Comparison of ENCODE assay signal across 8 cellular contexts in the genomic region with DNA sequence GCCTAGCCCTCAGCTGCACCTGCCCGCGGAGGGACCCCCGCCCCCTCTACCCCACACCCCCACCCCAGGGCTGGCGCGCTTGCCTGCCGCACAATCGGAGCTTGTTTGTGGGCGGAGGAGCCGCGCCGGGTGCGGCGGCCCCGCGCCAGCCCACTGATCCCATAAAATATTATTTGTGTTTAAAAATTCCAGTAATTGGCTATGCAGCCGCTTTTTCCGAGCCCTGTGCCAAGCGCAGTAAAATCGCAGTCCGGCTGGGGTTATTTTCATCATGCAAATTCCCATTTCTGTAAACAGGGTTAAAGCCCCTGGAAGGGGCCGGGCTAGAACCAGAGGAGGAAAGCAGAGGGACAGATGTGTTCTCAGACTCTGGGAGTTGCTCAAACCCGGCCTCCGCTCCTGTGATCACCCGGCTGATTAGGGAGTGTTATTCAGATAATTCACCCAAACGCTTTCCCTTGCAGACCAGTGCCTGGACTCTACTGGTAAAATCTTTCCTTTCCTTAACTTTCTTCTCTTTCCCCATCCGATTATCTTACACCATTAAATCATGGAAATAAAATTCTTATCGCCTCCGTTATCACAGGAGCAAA.
DNase-seq lines count a peak whose midpoint lies in the region; ATAC-seq and TF ChIP-seq lines count a peak whose summit lies in the region.

No MANE protein-coding gene starts in this region.

- H3K9ac ChIP-seq in colonic mucosa (ENCODE audit: low read depth in 2 of 2, low read length in 2 of 2) = peak overlapping the region in 1 of 2 donors; percentile 57

- peak overlapping the region; percentile 50 for H3K27ac ChIP-seq in colonic mucosa

- no peaks in the 10 kb centered on the region for H3K36me3 ChIP-seq in colonic mucosa

- ATAC-seq in natural killer cell (no peak), GM21717 (IDR thresholded peaks at IDR 0.05; ENCODE audit: unreplicated experiment) (no peak)

- H3K4me1 ChIP-seq in colonic mucosa = peaks cover 8% of the 10 kb centered on the region

- peaks cover 7 to 14% of the 10 kb centered on the region in 2 donors for H3K4me1 Mint-ChIP-seq in natural killer cell

- no peaks in the 10 kb centered on the region for H3K36me3 Mint-ChIP-seq in natural killer cell

- intact Hi-C loops in colonic mucosa (cut with DNase I) = no loop called here
- intact Hi-C loops in natural killer cell (cut with micrococcal nuclease) = no loop called here

- CTCF ChIA-PET in AG04449 (lab: Yijun Ruan, JAX) = interaction anchor here (0.8 to 2.3 kb wide), 12 partner anchors 9 to 256 kb away, joined by 3 to 6 read pairs (median 3); no protein-coding TSS in a partner anchor

- H3K9me3 ChIP-seq in colonic mucosa = no peaks in the 10 kb centered on the region

- no peaks in the 10 kb centered on the region for H3K9me3 Mint-ChIP-seq in natural killer cell

- no peak for TF ChIP-seq RAD21 in Ishikawa (IDR thresholded peaks at IDR 0.05; ENCODE audit: low read depth)

- TF ChIP-seq CTCF in AG04449 (IDR thresholded peaks at IDR 0.05; ENCODE audit: insufficient read depth, low read length, missing control alignments) = no peak
- no peak for TF ChIP-seq CTCF in colonic mucosa (IDR thresholded peaks at IDR 0.05)
- TF ChIP-seq CTCF in natural killer cell (IDR thresholded peaks at IDR 0.05) = no peak

- H3K27me3 Mint-ChIP-seq in natural killer cell (ENCODE audit: low read depth in 2 of 2) = peaks cover 38 to 41% of the 10 kb centered on the region in 2 donors

- DNase-seq in AG04449 (ENCODE audit: low read depth, low spot score) (no peak), colonic mucosa (peak; percentile 68), natural killer cell (no peak), NCI-H524 (lab: John Stamatoyannopoulos, UW) (no peak), SHP77 (lab: John Stamatoyannopoulos, UW) (no peak), OCI-M1 (lab: John Stamatoyannopoulos, UW) (no peak)

- peaks cover 14% of the 10 kb centered on the region for H3K27me3 ChIP-seq in colonic mucosa

- peak overlapping the region; percentile 61 for H3K4me3 Mint-ChIP-seq in natural killer cell

- H3K4me3 ChIP-seq in AG04449 (ENCODE audit: low read depth, low read length) (peak overlapping the region; percentile 27), colonic mucosa (peak overlapping the region; percentile 45)

- TF ChIP-seq EP300 in Ishikawa (IDR thresholded peaks at IDR 0.05; ENCODE audit: borderline replicate concordance) = peak; percentile 48

- no peak overlapping the region for H3K27ac Mint-ChIP-seq in natural killer cell

- POLR2A ChIA-PET in AG04449 (lab: Yijun Ruan, JAX) = no interaction called here

TF ChIP-seq in Ishikawa, 13 proteins besides CTCF, POLR2A, EP300 and RAD21:
- TF ChIP-seq TAF1 (IDR thresholded peaks at IDR 0.05; ENCODE audit: low read depth) = no peak
- TF ChIP-seq NFIC (IDR thresholded peaks at IDR 0.05) = peak; percentile 77
- TF ChIP-seq TCF12 (IDR thresholded peaks at IDR 0.05; ENCODE audit: low read depth) = no peak
- TF ChIP-seq, protein P1, sequence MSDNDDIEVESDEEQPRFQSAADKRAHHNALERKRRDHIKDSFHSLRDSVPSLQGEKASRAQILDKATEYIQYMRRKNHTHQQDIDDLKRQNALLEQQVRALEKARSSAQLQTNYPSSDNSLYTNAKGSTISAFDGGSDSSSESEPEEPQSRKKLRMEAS (IDR thresholded peaks at IDR 0.05) = 0 out of 2 replicates have a peak, but pooled peaks have one; percentile 2
